In genomic region chr6:89297695-89298351, GRCh38 we compare ENCODE assay signal across 8 cellular contexts. TPM values are rescaled to one million over a fixed set of nuclear protein-coding genes. Genes with fewer than 3 reads are reported as not detected.
DNase-seq lines count a peak whose midpoint lies in the region; ATAC-seq, FAIRE-seq and TF ChIP-seq lines count a peak whose summit lies in the region.

No MANE protein-coding gene starts in this region.

- no peak for TF ChIP-seq POLR2A in gastroesophageal sphincter (IDR thresholded peaks at IDR 0.05)

- H3K9me3 Mint-ChIP-seq in activated T-cell treated with anti-CD3 and anti-CD28 coated beads, Interleukin-2, amount 50 U/mL, for 24 hours = no peaks in the 10 kb centered on the region

- no peak overlapping the region for H3K4me3 ChIP-seq in gastroesophageal sphincter
- no peak overlapping the region for H3K4me3 ChIP-seq in small intestine (ENCODE audit: low read depth in 1 of 2, low read length in 2 of 2)

- no peak for TF ChIP-seq EP300 in gastroesophageal sphincter (IDR thresholded peaks at IDR 0.05)

- H3K4me1 Mint-ChIP-seq in activated T-cell treated with anti-CD3 and anti-CD28 coated beads, Interleukin-2, amount 50 U/mL, for 24 hours (ENCODE audit: low read depth) = peaks cover 23% of the 10 kb centered on the region

- H3K36me3 Mint-ChIP-seq in activated T-cell treated with anti-CD3 and anti-CD28 coated beads, Interleukin-2, amount 50 U/mL, for 24 hours (ENCODE audit: low read depth) = no peaks in the 10 kb centered on the region

- 28 to 36% methylated on average over 10 to 12 of the region's 12 CpGs for WGBS in gastroesophageal sphincter (ENCODE audit: low coverage in 1 of 2), 2 donors
- WGBS in small intestine, 3 donors = 30 to 41% (median 32%) methylated on average over 12 of the region's 12 CpGs

- H3K4me1 ChIP-seq in gastroesophageal sphincter (peaks cover 0 to 15% (median 6%) of the 10 kb centered on the region in 3 donors), small intestine (ENCODE audit: control insufficient read depth in 2 of 2, insufficient read depth in 1 of 2, low read depth in 1 of 2, low read length in 1 of 2) (peaks cover 4% of the 10 kb centered on the region in 2 donors)

- DNase-seq in Right ventricle myocardium inferior (ENCODE audit: missing footprints) = no peak
- no peak for DNase-seq in cardiac septum (ENCODE audit: low spot score)
- DNase-seq in NOMO-1 treated with DMSO at 0.1 percent for 48 hours (lab: John Stamatoyannopoulos, UW; ENCODE audit: unreplicated experiment) = peak; percentile 86
- DNase-seq in activated T-cell treated with anti-CD3 and anti-CD28 coated beads, Interleukin-2, amount 50 U/mL, for 24 hours = peak; percentile 71
- peak; percentile 56 for DNase-seq in small intestine
- no peak for DNase-seq in medulla oblongata (ENCODE audit: extremely low spot score)

- no peaks in the 10 kb centered on the region for H3K27me3 ChIP-seq in gastroesophageal sphincter
- no peaks in the 10 kb centered on the region for H3K27me3 ChIP-seq in small intestine (ENCODE audit: control insufficient read depth in 2 of 2, insufficient read depth in 2 of 2, low read length in 2 of 2)

- FAIRE-seq in small intestine (lab: Jason Lieb, UNC) = no peak

- H3K36me3 ChIP-seq in gastroesophageal sphincter = no peaks in the 10 kb centered on the region
- H3K36me3 ChIP-seq in small intestine (ENCODE audit: control insufficient read depth in 2 of 2, insufficient read depth in 2 of 2, low read length in 2 of 2) = no peaks in the 10 kb centered on the region

- peak overlapping the region; percentile 88 for H3K27ac Mint-ChIP-seq in activated T-cell treated with anti-CD3 and anti-CD28 coated beads, Interleukin-2, amount 50 U/mL, for 24 hours

- no peaks in the 10 kb centered on the region for H3K27me3 Mint-ChIP-seq in activated T-cell treated with anti-CD3 and anti-CD28 coated beads, Interleukin-2, amount 50 U/mL, for 24 hours

- H3K9me3 ChIP-seq in gastroesophageal sphincter (no peaks in the 10 kb centered on the region), small intestine (ENCODE audit: control insufficient read depth, low read depth) (no peaks in the 10 kb centered on the region)

- H3K27ac ChIP-seq in gastroesophageal sphincter (peak overlapping the region in 3 of 4 donors; percentile 4 to 44 (median 9)), small intestine (ENCODE audit: low read depth in 1 of 2, low read length in 1 of 2) (peak overlapping the region in 1 of 2 donors; percentile 82)

- ATAC-seq in Right ventricle myocardium inferior (peak; percentile 52), HG03039 (IDR thresholded peaks at IDR 0.05; ENCODE audit: unreplicated experiment) (peak; percentile 92), gastroesophageal sphincter (peak; percentile 65)

- H3K4me3 Mint-ChIP-seq in activated T-cell treated with anti-CD3 and anti-CD28 coated beads, Interleukin-2, amount 50 U/mL, for 24 hours = peak overlapping the region; percentile 63

- intact Hi-C loops in Right ventricle myocardium inferior (cut with DNase I) (no loop called here), cardiac septum (cut with DNase I) (no loop called here)

- TF ChIP-seq CTCF in gastroesophageal sphincter (IDR thresholded peaks at IDR 0.05) = no peak

RNA-seq across cellular contexts. Expression of gene GABRR2, which starts 17.3 kb away (rescaled TPM):
- total RNA-seq in Right ventricle myocardium inferior = 0.35 TPM
- 1.7 TPM for total RNA-seq in cardiac septum
- 1 to 10 TPM in 1 of 4 donors, under 1 TPM in 1, not detected in 2; 0.30 to 1.3 TPM for total RNA-seq in gastroesophageal sphincter
- under 1 TPM; 0.33 to 0.81 (median 0.67) TPM for polyA plus RNA-seq in small intestine

RNA-seq across cellular contexts. Expression of gene UBE2J1, which starts 54.7 kb away (rescaled TPM):
- 15.0 TPM for total RNA-seq in Right ventricle myocardium inferior
- total RNA-seq in cardiac septum = 18.0 TPM
- total RNA-seq in gastroesophageal sphincter = 10 to 100 TPM; 32.7 to 42.9 (median 36.9) TPM
- polyA plus RNA-seq in small intestine = 10 to 100 TPM; 34.1 to 65.1 (median 43.6) TPM

Comparison
In these comparisons a context has a peak if more than half of its experiments do, and no peak if none do; other contexts are left out.
1. DNase-seq: peak in NOMO-1 treated with DMSO at 0.1 percent for 48 hours (single experiment), activated T-cell treated with anti-CD3 and anti-CD28 coated beads, Interleukin-2, amount 50 U/mL, for 24 hours (single experiment) and small intestine (single experiment); none in Right ventricle myocardium inferior (single experiment), cardiac septum (single experiment) and medulla oblongata (single experiment).
2. Peak in every context shown above with its lines, with median percentiles within 50 percentile points of each other: ATAC-seq.